ENCODE assay signal across 21 cellular contexts in the genomic region with DNA sequence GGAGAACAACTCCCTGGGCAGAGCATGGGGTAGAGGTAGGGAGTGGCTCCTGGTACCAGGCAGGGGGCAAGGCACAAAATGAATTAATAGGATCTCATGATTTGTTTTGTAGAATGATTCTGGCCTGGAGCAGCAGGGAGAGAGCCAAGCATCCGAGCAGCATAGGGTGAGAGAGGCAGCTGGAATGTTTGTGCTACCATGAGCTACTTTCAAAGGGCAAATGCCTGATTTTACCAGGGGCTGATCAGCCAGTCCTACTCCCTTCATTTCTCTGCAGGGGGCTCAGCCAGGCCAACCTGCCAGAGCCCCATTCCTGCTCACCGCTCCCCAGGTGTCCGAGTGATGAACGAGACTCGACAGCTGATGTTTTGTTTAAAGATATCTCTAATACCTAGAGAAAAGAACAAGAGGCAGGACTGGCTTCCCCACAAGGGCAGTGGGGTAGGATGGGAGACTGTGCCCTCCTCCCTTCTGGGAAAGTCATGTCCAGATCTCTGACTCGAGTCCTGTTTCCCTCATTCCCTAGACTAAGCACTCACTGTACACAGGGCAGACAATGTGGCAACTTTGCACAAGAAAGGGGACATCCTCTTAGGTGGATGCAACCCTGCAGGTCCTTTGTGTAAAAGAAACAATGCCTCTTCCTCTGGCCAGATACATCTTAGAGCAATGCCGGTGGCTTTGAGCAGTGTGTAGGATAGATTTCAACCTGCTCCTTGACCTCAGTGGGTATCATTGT. TPM values are rescaled to one million over a fixed set of nuclear protein-coding genes. Genes with fewer than 3 reads are reported as not detected.
"Had no signal": no experiment of that assay in that cellular context is flagged by ENCODE, and none has a peak within 500 bp of the region (broad histone marks: within the 10 kb centered on the region; RNA-seq: fewer than 3 reads in every experiment).

No MANE protein-coding gene starts in this region.

- H2AFZ ChIP-seq: parathyroid adenoma had no signal

- H3K4me1 ChIP-seq: gastroesophageal sphincter, heart left ventricle, parathyroid adenoma, tibial nerve had no signal

- H3K9ac ChIP-seq: parathyroid adenoma had no signal

- H3K9me3 ChIP-seq: gastroesophageal sphincter, heart left ventricle, tibial nerve had no signal

- H3K4me3 Mint-ChIP-seq: activated naive CD8-positive, alpha-beta T cell; activated T-cell treated with anti-CD3 and anti-CD28 coated beads, Interleukin-2, amount 50 U/mL, for 72 hours; dendritic cell treated with granulocyte-macrophage colony-stimulating factor and Interleukin-4, amounts not matched to agents 40 ng/mL and 50 ng/mL, for 4 days; immature natural killer cell had no signal

- DNase-seq: activated CD4-positive, CD25-positive, alpha-beta regulatory T cell treated with anti-CD3 and anti-CD28 coated beads, Interleukin-2, amount 50 U/mL, for 72 hours; activated gamma-delta T cell treated with Interleukin-2 at 50 U/mL for 16 hours; activated T-cell treated with anti-CD3 and anti-CD28 coated beads, Interleukin-2, amount 50 U/mL, for 72 hours; effector CD8-positive, alpha-beta T cell; heart left ventricle; immature natural killer cell; left ventricle myocardium superior; stimulated activated CD4-positive, alpha-beta T cell treated with anti-CD3 and anti-CD28 coated beads, Interleukin-2, amount 100 ng/mL, for 24 hours; stimulated activated naive CD8-positive, alpha-beta T cell treated with anti-CD3 and anti-CD28 coated beads, Interleukin-15, Interleukin-2, amounts not matched to agents 100 U/mL and 50 U/mL, for 24 hours; T1000 had no signal

- ATAC-seq: activated T-cell treated with anti-CD3 and anti-CD28 coated beads, Interleukin-2, amount 50 U/mL, for 72 hours; gastroesophageal sphincter; heart left ventricle; left ventricle myocardium superior; stimulated activated naive CD8-positive, alpha-beta T cell treated with anti-CD3 and anti-CD28 coated beads, Interleukin-15, Interleukin-2, amounts not matched to agents 100 U/mL and 50 U/mL, for 24 hours had no signal

- FAIRE-seq: bronchial epithelial cell, urothelium cell line had no signal

- H3K36me3 ChIP-seq: gastroesophageal sphincter, heart left ventricle had no signal

- H3K9me3 Mint-ChIP-seq: activated T-cell treated with anti-CD3 and anti-CD28 coated beads, Interleukin-2, amount 50 U/mL, for 72 hours; dendritic cell treated with granulocyte-macrophage colony-stimulating factor and Interleukin-4, amounts not matched to agents 40 ng/mL and 50 ng/mL, for 4 days had no signal

- H3K27me3 ChIP-seq: heart left ventricle, tibial nerve had no signal

- H3K4me1 Mint-ChIP-seq: immature natural killer cell had no signal

- H3K79me2 ChIP-seq: parathyroid adenoma had no signal

- H3K4me3 ChIP-seq: gastroesophageal sphincter, heart left ventricle, tibial nerve had no signal

- H3K27ac Mint-ChIP-seq: activated naive CD8-positive, alpha-beta T cell; activated T-cell treated with anti-CD3 and anti-CD28 coated beads, Interleukin-2, amount 50 U/mL, for 72 hours; dendritic cell treated with granulocyte-macrophage colony-stimulating factor and Interleukin-4, amounts not matched to agents 40 ng/mL and 50 ng/mL, for 4 days; immature natural killer cell had no signal

- H3K36me3 Mint-ChIP-seq: activated naive CD8-positive, alpha-beta T cell; immature natural killer cell had no signal

- H3K27ac ChIP-seq: gastroesophageal sphincter, heart left ventricle, parathyroid adenoma, tibial nerve had no signal

RNA-seq across cellular contexts. Expression of gene DUOX2, which starts 12.9 kb away (rescaled TPM):
- total RNA-seq: chondrocyte; T-helper 1 cell treated with Interleukin-12 subunit alpha and Interleukin-12 subunit beta and Interleukin-4 antibody, amounts not matched to agents 30 ng/mL and 1 ng/mL, for 36 hours had no signal
- polyA plus RNA-seq: immature natural killer cell had no signal

RNA-seq across cellular contexts. Expression of gene DUOXA2, which starts 13.1 kb away (rescaled TPM):
- total RNA-seq: activated CD8-positive, alpha-beta memory T cell treated with anti-CD3 and anti-CD28 coated beads for 36 hours; activated T-cell treated with anti-CD3 and anti-CD28 coated beads, Interleukin-2, amount 50 U/mL, for 72 hours; bronchial epithelial cell; chondrocyte; heart left ventricle; left ventricle myocardium superior; mononuclear cell; T-helper 1 cell treated with Interleukin-12 subunit alpha and Interleukin-12 subunit beta and Interleukin-4 antibody, amounts not matched to agents 30 ng/mL and 1 ng/mL, for 36 hours; tibial nerve had no signal
- polyA plus RNA-seq: immature natural killer cell had no signal

RNA-seq across cellular contexts. Expression of gene DUOXA1, which starts 28.6 kb away (rescaled TPM):
- total RNA-seq: activated CD8-positive, alpha-beta memory T cell treated with anti-CD3 and anti-CD28 coated beads for 36 hours had no signal
- polyA plus RNA-seq: immature natural killer cell had no signal

RNA-seq across cellular contexts. Expression of gene DUOX1, which starts 28.7 kb away (rescaled TPM):
- total RNA-seq: chondrocyte had no signal
